11 cellular contexts compared by ENCODE assay signal in the genomic region with DNA sequence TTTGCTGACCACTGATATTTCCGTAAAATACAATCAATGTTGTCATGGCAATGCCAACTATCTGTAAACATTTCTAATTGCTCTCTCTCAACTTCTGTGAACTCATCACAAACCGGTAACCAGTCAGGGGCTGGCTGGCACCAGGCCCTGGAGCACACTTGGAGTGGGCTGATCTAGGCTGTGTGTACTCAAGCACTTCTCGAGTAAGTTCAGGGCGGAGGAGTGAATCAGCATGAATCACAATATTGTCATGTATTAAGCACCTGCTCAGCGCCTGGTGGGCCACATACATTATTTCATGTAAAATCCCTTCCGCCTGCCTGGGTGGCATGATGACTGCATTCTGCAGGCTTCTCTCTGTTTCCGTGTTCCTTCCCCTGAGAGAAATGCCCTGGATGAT.
A peak's percentile ranks its signal among the peaks of the same experiment; 100 is the strongest.
DNase-seq lines count a peak whose midpoint lies in the region; ATAC-seq and TF ChIP-seq lines count a peak whose summit lies in the region.
"Had no signal": no experiment of that assay in that cellular context is flagged by ENCODE, and none has a peak within 500 bp of the region (broad histone marks: within the 10 kb centered on the region; RNA-seq: fewer than 3 reads in every experiment).

No MANE protein-coding gene starts in this region.

- H3K4me3 Mint-ChIP-seq in chondrocyte (ENCODE audit: unreplicated experiment) (no peak overlapping the region), nephron progenitor cell (peak overlapping the region; percentile 7)
- H3K4me3 Mint-ChIP-seq: activated naive CD8-positive, alpha-beta T cell treated with anti-CD3 and anti-CD28 coated beads, Interleukin-2, amount 50 U/mL, for 24 hours; T-cell had no signal

- H3K27me3 Mint-ChIP-seq in chondrocyte (ENCODE audit: low read depth) (peaks cover 7% of the 10 kb centered on the region), nephron progenitor cell (ENCODE audit: low read depth, poor library complexity) (peaks cover 59% of the 10 kb centered on the region)

- H3K27ac Mint-ChIP-seq in chondrocyte (ENCODE audit: unreplicated experiment), result peak overlapping the region; percentile 86
- no peak overlapping the region for H3K27ac Mint-ChIP-seq in nephron progenitor cell
- H3K27ac Mint-ChIP-seq: activated naive CD8-positive, alpha-beta T cell treated with anti-CD3 and anti-CD28 coated beads, Interleukin-2, amount 50 U/mL, for 24 hours; T-cell had no signal

- TF ChIP-seq CTCF in chondrocyte (IDR thresholded peaks at IDR 0.05), result no peak
- no peak for TF ChIP-seq CTCF in nephron progenitor cell (IDR thresholded peaks at IDR 0.05)

- H3K9me3 Mint-ChIP-seq in chondrocyte (ENCODE audit: low read depth), result no peaks in the 10 kb centered on the region
- H3K9me3 Mint-ChIP-seq in nephron progenitor cell, result no peaks in the 10 kb centered on the region
- H3K9me3 Mint-ChIP-seq: activated naive CD8-positive, alpha-beta T cell treated with anti-CD3 and anti-CD28 coated beads, Interleukin-2, amount 50 U/mL, for 24 hours; T-cell had no signal

- ATAC-seq in activated CD4-positive, CD25-positive, alpha-beta regulatory T cell treated with anti-CD3 and anti-CD28 coated beads, Interleukin-2, amount 50 U/mL, for 24 hours, result no peak
- ATAC-seq: activated naive CD8-positive, alpha-beta T cell treated with anti-CD3 and anti-CD28 coated beads, Interleukin-2, amount 50 U/mL, for 24 hours; T-cell had no signal

- H3K36me3 Mint-ChIP-seq in chondrocyte (ENCODE audit: low read depth) (no peaks in the 10 kb centered on the region), nephron progenitor cell (ENCODE audit: low read depth) (no peaks in the 10 kb centered on the region)
- H3K36me3 Mint-ChIP-seq: T-cell had no signal

- peaks cover 35% of the 10 kb centered on the region for H3K4me1 Mint-ChIP-seq in chondrocyte (ENCODE audit: low read depth)
- H3K4me1 Mint-ChIP-seq in nephron progenitor cell, result peaks cover 72% of the 10 kb centered on the region
- H3K4me1 Mint-ChIP-seq: activated naive CD8-positive, alpha-beta T cell treated with anti-CD3 and anti-CD28 coated beads, Interleukin-2, amount 50 U/mL, for 24 hours; T-cell had no signal

- DNase-seq in DMS79 (lab: John Stamatoyannopoulos, UW), result peak; percentile 98
- DNase-seq in NCI-H2196 (lab: John Stamatoyannopoulos, UW; ENCODE audit: unreplicated experiment), result peak; percentile 83
- DNase-seq in chondrocyte (ENCODE audit: low spot score), result no peak
- DNase-seq in nephron progenitor cell, result no peak
- DNase-seq in NCI-H1048 (lab: John Stamatoyannopoulos, UW), result no peak
- no peak for DNase-seq in effector CD8-positive, alpha-beta T cell (lab: John Stamatoyannopoulos, UW)
- DNase-seq in GF-D8 (lab: John Stamatoyannopoulos, UW), result no peak
- DNase-seq: activated naive CD8-positive, alpha-beta T cell treated with anti-CD3 and anti-CD28 coated beads, Interleukin-2, amount 50 U/mL, for 24 hours; midbrain had no signal

Comparison
In these comparisons a context has a peak if more than half of its experiments do, and no peak if none do; other contexts are left out.
1. DNase-seq: peak in DMS79 (single experiment) and NCI-H2196 (single experiment); none in chondrocyte (single experiment), nephron progenitor cell (single experiment), NCI-H1048 (single experiment), effector CD8-positive, alpha-beta T cell (single experiment) and GF-D8 (single experiment).